1 cellular context compared by ENCODE assay signal in the genomic region with DNA sequence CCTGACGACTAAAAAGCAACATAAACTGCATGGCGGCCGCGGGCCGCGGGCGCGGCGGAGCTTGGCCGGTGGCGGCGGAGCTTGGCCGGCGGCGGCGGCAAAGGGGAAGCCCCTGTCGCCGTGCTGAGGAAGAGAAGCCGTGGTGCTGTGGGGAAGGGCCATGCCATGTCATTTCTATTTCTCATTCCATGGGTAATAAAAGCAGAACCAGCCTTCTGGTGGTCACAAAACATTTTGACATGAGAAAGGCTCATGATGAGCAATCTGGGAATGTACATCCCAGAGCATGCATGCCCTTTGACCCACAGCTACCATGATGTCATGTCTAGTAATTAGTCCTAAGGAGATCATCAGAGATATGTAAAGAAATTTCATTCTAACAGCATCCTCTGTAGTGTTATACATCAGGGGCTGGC.
TF ChIP-seq lines count a peak whose summit lies in the region.

No MANE protein-coding gene starts in this region.

TF ChIP-seq in HEK293, 187 proteins besides CTCF, POLR2A, EP300 and RAD21 (continued from another document):
- peak; percentile 85 for TF ChIP-seq ZNF629 (tag by site-specific recombination; IDR thresholded peaks at IDR 0.05)
TF ChIP-seq in HEK293: peak in this region for 14.
